6 cellular contexts compared by ENCODE assay signal in the genomic region with DNA sequence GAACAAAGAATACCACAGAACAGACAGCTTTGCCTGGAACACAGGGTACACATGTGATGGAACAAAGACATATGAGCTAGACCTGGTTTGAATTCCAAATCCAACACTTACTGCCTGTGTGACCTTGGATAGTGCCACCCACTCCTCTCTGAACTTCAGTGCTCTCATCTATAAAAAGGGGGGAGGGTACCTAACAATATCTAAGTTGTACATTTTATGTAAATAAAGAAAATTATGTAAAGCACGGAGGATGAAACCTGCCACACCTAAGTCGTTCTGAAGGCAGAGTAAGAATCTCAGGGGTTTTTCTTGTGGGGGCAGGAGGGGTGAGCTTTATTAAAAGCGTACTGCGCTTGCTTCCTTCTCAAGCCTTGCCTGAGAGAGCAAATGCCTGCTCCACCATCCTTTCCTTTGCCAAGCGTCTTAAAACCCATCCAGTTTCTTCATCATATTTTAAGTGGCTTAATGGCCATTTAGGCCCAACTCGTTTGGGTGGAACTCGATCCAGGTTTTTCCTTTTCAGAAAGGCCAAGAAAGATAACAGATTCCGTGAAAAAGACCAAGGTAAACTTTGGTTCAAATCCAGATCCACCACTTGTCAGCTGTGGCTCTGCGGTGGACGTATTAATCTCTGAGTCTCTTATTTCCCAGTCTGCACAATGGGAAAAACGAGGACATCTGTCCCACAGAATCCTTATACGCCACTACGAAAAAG. TPM values are rescaled to one million over a fixed set of nuclear protein-coding genes. Genes with fewer than 3 reads are reported as not detected.
A peak's percentile ranks its signal among the peaks of the same experiment; 100 is the strongest.
DNase-seq lines count a peak whose midpoint lies in the region; ATAC-seq and TF ChIP-seq lines count a peak whose summit lies in the region.

No MANE protein-coding gene starts in this region.

- H3K27me3 ChIP-seq in heart right ventricle (no peaks in the 10 kb centered on the region), suprapubic skin (no peaks in the 10 kb centered on the region)

- peaks cover 0 to 44% (median 10%) of the 10 kb centered on the region in 9 donors for H3K36me3 ChIP-seq in heart right ventricle
- H3K36me3 ChIP-seq in suprapubic skin = peaks cover 6% of the 10 kb centered on the region

- TF ChIP-seq CTCF in heart right ventricle (IDR thresholded peaks at IDR 0.05) (no peak), foreskin fibroblast (IDR thresholded peaks at IDR 0.05; ENCODE audit: low read depth, low read length) (no peak), suprapubic skin (IDR thresholded peaks at IDR 0.05) (no peak)

- H3K4me1 ChIP-seq in heart right ventricle (peaks cover 10 to 62% (median 57%) of the 10 kb centered on the region in 9 donors), suprapubic skin (peaks cover 49% of the 10 kb centered on the region)

- no peak for TF ChIP-seq EP300 in suprapubic skin (IDR thresholded peaks at IDR 0.05)

- TF ChIP-seq POLR2A in suprapubic skin (IDR thresholded peaks at IDR 0.05) = no peak

- DNase-seq in heart right ventricle (no peak), left cardiac atrium (no peak), foreskin fibroblast (peak in 1 of 2 donors; percentile 20), suprapubic skin (ENCODE audit: low spot score in 2 of 2) (no peak), DMS114 treated with DMSO at 0.1 percent for 48 hours (lab: John Stamatoyannopoulos, UW; ENCODE audit: unreplicated experiment) (no peak)

- H3K9me3 ChIP-seq in heart right ventricle (peaks cover 0 to 14% (median 3%) of the 10 kb centered on the region in 11 donors), suprapubic skin (no peaks in the 10 kb centered on the region)

- intact Hi-C loops in heart right ventricle (cut with DNase I) (loop anchor here in 5 of 10 donors (2.0 to 5.0 kb wide), 7 partner anchors 29 to 57 kb away; a partner anchor contains a TSS), left cardiac atrium (cut with DNase I) (loop anchor here in 1 of 2 donors (2.0 kb wide), 1 partner anchor 49 kb away; a partner anchor contains a TSS)

- WGBS in heart right ventricle, 2 donors = 2 to 4% methylated on average over 13 of the region's 13 CpGs
- WGBS in suprapubic skin = 2% methylated on average over 13 of the region's 13 CpGs

- H3K27ac ChIP-seq in heart right ventricle (peak overlapping the region; percentile 61 to 96 (median 92)), suprapubic skin (peak overlapping the region; percentile 97)

- H3K4me3 ChIP-seq in heart right ventricle (peak overlapping the region; percentile 71 to 99 (median 97)), foreskin fibroblast (ENCODE audit: low read depth in 1 of 2, low read length in 2 of 2) (peak overlapping the region; percentile 71 to 93), suprapubic skin (peak overlapping the region; percentile 100)

- peak in 2 of 8 donors; percentile 29 to 31 for ATAC-seq in heart right ventricle
- no peak for ATAC-seq in left cardiac atrium
- ATAC-seq in HG02798 (IDR thresholded peaks at IDR 0.05; ENCODE audit: poor library complexity, unreplicated experiment) = no peak

RNA-seq across cellular contexts. Expression of a gene that starts 1.0 kb away (rescaled TPM):
- total RNA-seq in heart right ventricle (100 to 1,000 TPM; 190 to 269 (median 240) TPM), left cardiac atrium (100 to 1,000 TPM; 166 to 253 TPM), suprapubic skin (100 to 1,000 TPM; 107 to 134 (median 108) TPM)
- polyA plus RNA-seq in heart right ventricle = 100 to 1,000 TPM in 1 of 2 donors, 10 to 100 TPM in 1; 94.1 to 160 TPM

RNA-seq across cellular contexts. Expression of a gene that starts 1.1 kb away (rescaled TPM):
- total RNA-seq in heart right ventricle (10 to 100 TPM in 9 of 10 donors, 1 to 10 TPM in 1; 7.7 to 23.9 (median 16.2) TPM), left cardiac atrium (10 to 100 TPM; 10.5 to 13.8 TPM), suprapubic skin (10 to 100 TPM in 1 of 4 donors, 1 to 10 TPM in 3; 7.2 to 11.4 (median 9.3) TPM)
- polyA plus RNA-seq in heart right ventricle = 10 to 100 TPM; 28.8 to 47.4 TPM

RNA-seq across cellular contexts. Expression of a gene that starts 30.5 kb away (rescaled TPM):
- total RNA-seq in heart right ventricle (100 to 1,000 TPM in 8 of 10 donors, 10 to 100 TPM in 2; 76.5 to 473 (median 148) TPM), left cardiac atrium (100 to 1,000 TPM; 138 to 441 TPM), suprapubic skin (100 to 1,000 TPM in 2 of 4 donors, 10 to 100 TPM in 2; 26.9 to 197 (median 142) TPM)
- polyA plus RNA-seq in heart right ventricle = 100 to 1,000 TPM; 719 to 721 TPM

RNA-seq across cellular contexts. Expression of a gene that starts 49.4 kb away (rescaled TPM):
- 10 to 100 TPM; 41.5 to 92.9 (median 63.2) TPM for total RNA-seq in heart right ventricle
- 100 to 1,000 TPM in 1 of 2 donors, 10 to 100 TPM in 1; 83.3 to 122 TPM for polyA plus RNA-seq in heart right ventricle
- 10 to 100 TPM; 58.7 to 63.3 TPM for total RNA-seq in left cardiac atrium
- total RNA-seq in suprapubic skin = 10 to 100 TPM; 29.9 to 87.6 (median 61.1) TPM

RNA-seq across cellular contexts. Expression of a gene that starts 53.9 kb away (rescaled TPM):
- total RNA-seq in heart right ventricle (under 1 TPM in 9 of 10 donors, not detected in 1; 0.07 to 0.37 (median 0.15) TPM), left cardiac atrium (under 1 TPM; 0.24 to 0.56 TPM), suprapubic skin (10 to 100 TPM in 3 of 4 donors, 1 to 10 TPM in 1; 7.2 to 35.5 (median 14.3) TPM)
- polyA plus RNA-seq in heart right ventricle = under 1 TPM; 0.22 to 0.29 TPM
